1 cellular context compared by ENCODE assay signal in genomic region chr5:150164211-150164610, GRCh38.
TF ChIP-seq lines count a peak whose summit lies in the region.

No MANE protein-coding gene starts in this region.

TF ChIP-seq in IMR-90, 13 proteins besides CTCF, POLR2A, EP300 and RAD21 (continued from another document):
- TF ChIP-seq ELK1 (IDR thresholded peaks at IDR 0.05; ENCODE audit: borderline replicate concordance, low read depth, low read length), result no peak
